20 cellular contexts compared by ENCODE assay signal in genomic region chr14:79705126-79705894, GRCh38.
DNase-seq lines count a peak whose midpoint lies in the region; ATAC-seq and TF ChIP-seq lines count a peak whose summit lies in the region.
"Had no signal": no experiment of that assay in that cellular context is flagged by ENCODE, and none has a peak within 500 bp of the region (broad histone marks: within the 10 kb centered on the region; RNA-seq: fewer than 3 reads in every experiment).

No MANE protein-coding gene starts in this region.

- H3K27ac Mint-ChIP-seq in type B pancreatic cell, result no peak overlapping the region
- H3K27ac Mint-ChIP-seq: HFFc6 had no signal

- H3K9me3 Mint-ChIP-seq in type B pancreatic cell, result peaks cover 2% of the 10 kb centered on the region

- ATAC-seq in mucosa of descending colon, result peak; percentile 91
- ATAC-seq: Right ventricle myocardium inferior had no signal

- peak overlapping the region; percentile 6 for H3K4me3 Mint-ChIP-seq in type B pancreatic cell
- H3K4me3 Mint-ChIP-seq: HFFc6 had no signal

- H3K9me3 ChIP-seq in mucosa of descending colon, result no peaks in the 10 kb centered on the region
- H3K9me3 ChIP-seq: BE2C, SJSA1 had no signal

- H3K4me1 ChIP-seq in mucosa of descending colon (ENCODE audit: low read depth), result peaks cover 5% of the 10 kb centered on the region
- H3K4me1 ChIP-seq: BE2C had no signal

- no peak overlapping the region for H3K4me3 ChIP-seq in mucosa of descending colon
- H3K4me3 ChIP-seq: SJSA1 had no signal

- peaks cover 3% of the 10 kb centered on the region for H3K27me3 Mint-ChIP-seq in type B pancreatic cell

- H3K4me1 Mint-ChIP-seq in type B pancreatic cell (ENCODE audit: unreplicated experiment), result peaks cover 37% of the 10 kb centered on the region

- DNase-seq in NCI-H446 treated with DMSO at 0.1 percent for 48 hours (lab: John Stamatoyannopoulos, UW), result peak; percentile 47
- DNase-seq in cerebellar nuclear complex (lab: John Stamatoyannopoulos, UW), result peak; percentile 43 to 78
- peak in 2 of 3 donors; percentile 28 to 46 for DNase-seq in mucosa of descending colon
- DNase-seq in type B pancreatic cell (ENCODE audit: extremely low spot score, unreplicated experiment), result no peak
- DNase-seq in head of caudate nucleus, result no peak
- DNase-seq in activated CD4-positive, alpha-beta T cell treated with anti-CD3 and anti-CD28 coated beads for 4 hours, result no peak
- no peak for DNase-seq in SW 1271 (lab: John Stamatoyannopoulos, UW)
- DNase-seq: BE2C, EL, H7, HFFc6, Kasumi-1, NCI-H1417, NCI-H1694 treated with DMSO at 0.1 percent for 48 hours, NCI-H2081 treated with DMSO at 0.1 percent for 48 hours, NCI-H2227 treated with DMSO at 0.1 percent for 48 hours, NCI-H510A treated with DMSO at 0.1 percent for 48 hours, NCI-H774 had no signal

- TF ChIP-seq CTCF in mucosa of descending colon (IDR thresholded peaks at IDR 0.05) (no peak), type B pancreatic cell (conservative IDR thresholded peaks at IDR 0.05) (no peak)

- no peaks in the 10 kb centered on the region for H3K36me3 ChIP-seq in mucosa of descending colon (ENCODE audit: low read depth)
- H3K36me3 ChIP-seq: BE2C, SJSA1 had no signal

- intact Hi-C loops in mucosa of descending colon (cut with DNase I, micrococcal nuclease), result no loop called here
- intact Hi-C loops in head of caudate nucleus (cut with DNase I), result no loop called here

- H3K36me3 Mint-ChIP-seq in type B pancreatic cell, result no peaks in the 10 kb centered on the region

Comparison
In these comparisons a context has a peak if more than half of its experiments do, and no peak if none do; other contexts are left out.
1. DNase-seq: peak in NCI-H446 treated with DMSO at 0.1 percent for 48 hours (single experiment), cerebellar nuclear complex (2 of 2) and mucosa of descending colon (2 of 3); none in type B pancreatic cell (single experiment), head of caudate nucleus (0 of 42), activated CD4-positive, alpha-beta T cell treated with anti-CD3 and anti-CD28 coated beads for 4 hours (0 of 2) and SW 1271 (0 of 2).